17 cellular contexts compared by ENCODE assay signal in genomic region chr15:48002772-48003171, GRCh38.
DNase-seq lines count a peak whose midpoint lies in the region; ATAC-seq and TF ChIP-seq lines count a peak whose summit lies in the region.
"Had no signal": no experiment of that assay in that cellular context is flagged by ENCODE, and none has a peak within 500 bp of the region (broad histone marks: within the 10 kb centered on the region; RNA-seq: fewer than 3 reads in every experiment).

No MANE protein-coding gene starts in this region.

- H3K27ac Mint-ChIP-seq in memory B cell, result peak overlapping the region; percentile 39
- H3K27ac Mint-ChIP-seq: activated naive CD4-positive, alpha-beta T cell treated with anti-CD3 and anti-CD28 coated beads, Interleukin-2, amount 50 U/mL, for 72 hours; activated T-cell treated with anti-CD3 and anti-CD28 coated beads, Interleukin-2, amount 50 U/mL, for 24 hours had no signal

- no peak overlapping the region for H3K4me3 ChIP-seq in LNCaP clone FGC (ENCODE audit: low read depth, low read length)
- H3K4me3 ChIP-seq in A673 (ENCODE audit: low read depth, low read length, poor library complexity, severe bottlenecking), result no peak overlapping the region
- H3K4me3 ChIP-seq: dorsolateral prefrontal cortex, SK-N-MC had no signal

- intact Hi-C loops in A673 (cut with micrococcal nuclease; ENCODE audit: unreplicated experiment), result no loop called here

- no peaks in the 10 kb centered on the region for H3K36me3 ChIP-seq in A673 (ENCODE audit: insufficient read depth, low read length, poor library complexity, severe bottlenecking)

- H3K27me3 ChIP-seq in A673 (replicated peaks; ENCODE audit: insufficient read depth, low read depth, low read length, poor library complexity), result no peaks in the 10 kb centered on the region
- H3K27me3 ChIP-seq: dorsolateral prefrontal cortex had no signal

- TF ChIP-seq CTCF in LNCaP clone FGC (IDR thresholded peaks at IDR 0.05; ENCODE audit: control insufficient read depth, extremely low read depth, insufficient read depth) (no peak), A673 (conservative IDR thresholded peaks at IDR 0.05; ENCODE audit: low read depth, low read length) (no peak)

- DNase-seq in DMS53 (lab: John Stamatoyannopoulos, UW) (peak; percentile 71), LNCaP clone FGC (ENCODE audit: low read depth) (peak; percentile 81), NOMO-1 treated with DMSO at 0.1 percent for 48 hours (lab: John Stamatoyannopoulos, UW; ENCODE audit: unreplicated experiment) (peak; percentile 80), memory B cell (ENCODE audit: low spot score in 2 of 2) (no peak), A673 (ENCODE audit: low spot score) (no peak)
- DNase-seq in stimulated activated CD4-positive, alpha-beta T cell treated with anti-CD3 and anti-CD28 coated beads, Interleukin-4, amount 100 ng/mL, for 4 hours, result no peak
- DNase-seq: activated CD4-positive, alpha-beta T cell treated with anti-CD3 and anti-CD28 coated beads, Interleukin-2, amount 50 U/mL, for 48 hours; activated T-cell treated with anti-CD3 and anti-CD28 coated beads, Interleukin-2, amount 50 U/mL, for 24 hours; C1 segment of cervical spinal cord; dorsolateral prefrontal cortex; left ventricle myocardium superior; NCI-H187; posterior cingulate gyrus had no signal

- ATAC-seq in memory B cell (ENCODE audit: low read depth) (no peak), HG03571 (IDR thresholded peaks at IDR 0.05; ENCODE audit: unreplicated experiment) (no peak)
- ATAC-seq: activated naive CD4-positive, alpha-beta T cell treated with anti-CD3 and anti-CD28 coated beads, Interleukin-2, amount 50 U/mL, for 72 hours; left ventricle myocardium superior had no signal

- H3K4me1 Mint-ChIP-seq in memory B cell, result peaks cover 11% of the 10 kb centered on the region

- CTCF ChIA-PET in A673 (lab: Charles Lee), result no interaction called here

- no peak overlapping the region for H3K4me3 Mint-ChIP-seq in memory B cell
- H3K4me3 Mint-ChIP-seq: activated T-cell treated with anti-CD3 and anti-CD28 coated beads, Interleukin-2, amount 50 U/mL, for 24 hours had no signal

- no peak overlapping the region for H3K27ac ChIP-seq in A673 (ENCODE audit: low read depth, low read length, poor library complexity, severe bottlenecking)
- H3K27ac ChIP-seq: SK-N-MC had no signal

- POLR2A ChIA-PET in A673 (lab: Charles Lee; ENCODE audit: low non-redundant PET), result no interaction called here

- H3K9me3 ChIP-seq in A673 (ENCODE audit: low read depth, low read length, poor library complexity, severe bottlenecking), result no peaks in the 10 kb centered on the region

- no peaks in the 10 kb centered on the region for H3K9me3 Mint-ChIP-seq in memory B cell
- H3K9me3 Mint-ChIP-seq: activated naive CD4-positive, alpha-beta T cell treated with anti-CD3 and anti-CD28 coated beads, Interleukin-2, amount 50 U/mL, for 72 hours; activated T-cell treated with anti-CD3 and anti-CD28 coated beads, Interleukin-2, amount 50 U/mL, for 24 hours had no signal

- BruUV-seq in A673 (replicated peaks; lab: Mats Ljungman, UMichigan), result no TSS peak

- peaks cover 14% of the 10 kb centered on the region for H3K4me1 ChIP-seq in A673 (ENCODE audit: insufficient read depth, low read length, poor library complexity, severe bottlenecking)

- H3K36me3 Mint-ChIP-seq in memory B cell, result no peaks in the 10 kb centered on the region
- H3K36me3 Mint-ChIP-seq: activated naive CD4-positive, alpha-beta T cell treated with anti-CD3 and anti-CD28 coated beads, Interleukin-2, amount 50 U/mL, for 72 hours; brain had no signal

- no peaks in the 10 kb centered on the region for H3K27me3 Mint-ChIP-seq in memory B cell
- H3K27me3 Mint-ChIP-seq: activated T-cell treated with anti-CD3 and anti-CD28 coated beads, Interleukin-2, amount 50 U/mL, for 24 hours had no signal

Comparison
In these comparisons a context has a peak if more than half of its experiments do, and no peak if none do; other contexts are left out.
1. DNase-seq: peak in DMS53 (single experiment), LNCaP clone FGC (single experiment) and NOMO-1 treated with DMSO at 0.1 percent for 48 hours (single experiment); none in memory B cell (0 of 2), A673 (single experiment) and stimulated activated CD4-positive, alpha-beta T cell treated with anti-CD3 and anti-CD28 coated beads, Interleukin-4, amount 100 ng/mL, for 4 hours (0 of 2).